Comparison of ENCODE assay signal across 16 cellular contexts in the genomic region with DNA sequence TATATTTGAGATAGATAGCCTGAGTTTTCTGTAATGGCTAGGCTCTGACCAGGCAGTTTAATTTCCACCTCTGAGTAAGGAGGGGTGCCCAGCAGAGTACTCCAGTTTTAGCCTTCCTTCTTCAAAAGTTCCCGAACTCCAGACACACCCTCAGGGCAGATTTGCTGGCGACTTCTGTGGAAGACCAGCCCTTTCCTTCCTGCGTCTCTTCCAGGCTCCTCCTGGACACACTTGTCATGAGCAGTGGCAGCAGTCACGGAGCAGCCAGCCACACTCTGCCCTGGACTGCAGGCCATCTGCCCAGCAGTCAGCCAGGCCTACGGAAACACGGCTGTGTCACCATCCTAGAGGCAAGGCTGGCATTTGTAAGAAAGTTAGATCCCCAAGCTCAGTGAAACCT.
"Had no signal": no experiment of that assay in that cellular context is flagged by ENCODE, and none has a peak within 500 bp of the region (broad histone marks: within the 10 kb centered on the region; RNA-seq: fewer than 3 reads in every experiment).

No MANE protein-coding gene starts in this region.

- ATAC-seq: activated CD4-positive, CD25-positive, alpha-beta regulatory T cell treated with anti-CD3 and anti-CD28 coated beads, Interleukin-2, amount 50 U/mL, for 24 hours; naive thymus-derived CD4-positive, alpha-beta T cell; stimulated activated memory B cell treated with anti-CD40 and anti-IgM and Interleukin-4, amounts not matched to agents 10 μg/mL and 1 μg/mL and 100 μg/mL, for 72 hours had no signal

- DNase-seq: activated naive CD4-positive, alpha-beta T cell treated with anti-CD3 and anti-CD28 coated beads, Interleukin-2, amount 50 U/mL, for 16 hours; cerebellar nuclear complex; dermis blood vessel endothelial cell; erythroblast; naive thymus-derived CD4-positive, alpha-beta T cell; small intestine; stimulated activated CD4-positive, alpha-beta T cell treated with anti-CD3 and anti-CD28 coated beads, Interleukin-1b, Interleukin-23, amount 100 ng/mL, for 48 hours; SW 1271; tibial artery had no signal

- H3K9me3 ChIP-seq: adrenal gland, tibial artery had no signal

- H3K36me3 Mint-ChIP-seq: naive thymus-derived CD4-positive, alpha-beta T cell; stimulated activated memory B cell treated with anti-CD40 and anti-IgM and Interleukin-4, amounts not matched to agents 10 μg/mL and 1 μg/mL and 100 μg/mL, for 72 hours had no signal

- H3K4me3 ChIP-seq: adrenal gland, lung, tibial artery had no signal

- H3K4me3 Mint-ChIP-seq: naive thymus-derived CD4-positive, alpha-beta T cell; stimulated activated memory B cell treated with anti-CD40 and anti-IgM and Interleukin-4, amounts not matched to agents 10 μg/mL and 1 μg/mL and 100 μg/mL, for 72 hours; T-helper 2 cell treated with Interferon-gamma antibody and Interleukin-4, amounts not matched to agents 5 μg/mL and 100 μg/mL, for 36 hours had no signal

- H3K4me1 ChIP-seq: adrenal gland, parathyroid adenoma, tibial artery had no signal

- H3K27ac ChIP-seq: parathyroid adenoma, tibial artery had no signal

- H3K36me3 ChIP-seq: adrenal gland, tibial artery had no signal

- H3K79me2 ChIP-seq: parathyroid adenoma had no signal

- H3K27ac Mint-ChIP-seq: activated T-helper 2 cell treated with anti-CD3 and anti-CD28 coated beads, Interferon-gamma antibody, Interleukin-2, Interleukin-4, amounts not matched to agents 10 μg/mL and 5 μg/mL and 100 μg/mL, durations not matched to agents 14 hours and 24 hours and 36 hours; stimulated activated memory B cell treated with anti-CD40 and anti-IgM and Interleukin-4, amounts not matched to agents 10 μg/mL and 1 μg/mL and 100 μg/mL, for 72 hours; T-helper 2 cell treated with Interferon-gamma antibody and Interleukin-4, amounts not matched to agents 5 μg/mL and 100 μg/mL, for 36 hours had no signal

- H3K9me3 Mint-ChIP-seq: activated T-helper 2 cell treated with anti-CD3 and anti-CD28 coated beads, Interferon-gamma antibody, Interleukin-2, Interleukin-4, amounts not matched to agents 10 μg/mL and 5 μg/mL and 100 μg/mL, durations not matched to agents 14 hours and 24 hours and 36 hours; naive thymus-derived CD4-positive, alpha-beta T cell; T-helper 2 cell treated with Interferon-gamma antibody and Interleukin-4, amounts not matched to agents 5 μg/mL and 100 μg/mL, for 36 hours had no signal

- H2AFZ ChIP-seq: parathyroid adenoma had no signal

- H3K9ac ChIP-seq: parathyroid adenoma had no signal
